In genomic region chr5:148639081-148639480, GRCh38 we compare ENCODE assay signal across 1 cellular context.
A peak's percentile ranks its signal among the peaks of the same experiment; 100 is the strongest.
TF ChIP-seq lines count a peak whose summit lies in the region.

No MANE protein-coding gene starts in this region.

TF ChIP-seq in K562, 482 proteins besides CTCF, POLR2A, EP300 and RAD21 (continued from another document and continues in another):
- TF ChIP-seq, protein P1, sequence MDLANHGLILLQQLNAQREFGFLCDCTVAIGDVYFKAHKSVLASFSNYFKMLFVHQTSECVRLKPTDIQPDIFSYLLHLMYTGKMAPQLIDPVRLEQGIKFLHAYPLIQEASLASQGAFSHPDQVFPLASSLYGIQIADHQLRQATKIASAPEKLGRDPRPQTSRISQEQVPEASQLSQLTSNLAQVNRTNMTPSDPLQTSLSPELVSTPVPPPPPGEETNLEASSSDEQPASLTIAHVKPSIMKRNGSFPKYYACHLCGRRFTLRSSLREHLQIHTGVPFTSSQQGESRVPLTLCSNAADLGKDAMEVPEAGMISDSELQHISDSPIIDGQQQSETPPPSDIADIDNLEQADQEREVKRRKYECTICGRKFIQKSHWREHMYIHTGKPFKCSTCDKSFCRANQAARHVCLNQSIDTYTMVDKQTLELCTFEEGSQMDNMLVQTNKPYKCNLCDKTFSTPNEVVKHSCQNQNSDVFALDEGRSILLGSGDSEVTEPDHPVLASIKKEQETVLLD (IDR thresholded peaks at IDR 0.05), result no peak
- TF ChIP-seq CREB1 (IDR thresholded peaks at IDR 0.05), result peak; percentile 57
- no peak for TF ChIP-seq CREB1 (CRISPR knock-in tag; IDR thresholded peaks at IDR 0.05)
- TF ChIP-seq KHSRP (IDR thresholded peaks at IDR 0.05), result peak; percentile 58; the same call in 1 of the 2 replicates
- TF ChIP-seq ILF3 (IDR thresholded peaks at IDR 0.05; ENCODE audit: borderline replicate concordance), result no peak
- TF ChIP-seq AFF1 (IDR thresholded peaks at IDR 0.05; ENCODE audit: low read depth in 1 of 2, partially characterized antibody in 2 of 2), result peak in 1 of 2 experiments; percentile 59
- TF ChIP-seq LCOR (CRISPR knock-in tag; IDR thresholded peaks at IDR 0.05), result peak; percentile 95
- TF ChIP-seq EHMT2 (IDR thresholded peaks at IDR 0.05), result peak; percentile 81
- no peak for TF ChIP-seq ZNF124 (CRISPR knock-in tag; IDR thresholded peaks at IDR 0.05)
- no peak for TF ChIP-seq MCM2 (IDR thresholded peaks at IDR 0.05; ENCODE audit: low read depth)
- peak; percentile 40; the same call in 1 of the 2 replicates for TF ChIP-seq THRAP3 (IDR thresholded peaks at IDR 0.05; ENCODE audit: borderline replicate concordance)
- no peak for TF ChIP-seq PTTG1 (tag; IDR thresholded peaks at IDR 0.05; ENCODE audit: low read depth)
- TF ChIP-seq POLR2G (IDR thresholded peaks at IDR 0.05; ENCODE audit: low read depth, low read length), result no peak
- TF ChIP-seq NFIC (IDR thresholded peaks at IDR 0.05), result peak; percentile 91
- peak; percentile 92 for TF ChIP-seq CHAMP1 (IDR thresholded peaks at IDR 0.05)
- no peak for TF ChIP-seq ZNF41 (CRISPR knock-in tag; conservative IDR thresholded peaks at IDR 0.05)
- TF ChIP-seq TOE1 (IDR thresholded peaks at IDR 0.05; ENCODE audit: borderline replicate concordance), result 0 out of 2 replicates have a peak, but pooled peaks have one; percentile 47
- no peak for TF ChIP-seq TOE1 (CRISPR knock-in tag; IDR thresholded peaks at IDR 0.05; ENCODE audit: borderline replicate concordance, low read depth)
- peak; percentile 75 for TF ChIP-seq HMGN3 (IDR thresholded peaks at IDR 0.05; ENCODE audit: borderline replicate concordance, extremely low read depth, insufficient read length, low read depth, low read length)
- TF ChIP-seq PCBP2 (IDR thresholded peaks at IDR 0.05; ENCODE audit: low read depth, low read length, poor library complexity, severe bottlenecking), result no peak
- TF ChIP-seq ATF3 (IDR thresholded peaks at IDR 0.05), result peak; percentile 59
- TF ChIP-seq ATF3 (CRISPR knock-in tag; conservative IDR thresholded peaks at IDR 0.05), result no peak
- TF ChIP-seq SP1 (CRISPR knock-in tag; IDR thresholded peaks at IDR 0.05), result peak; percentile 62
- peak; percentile 99 for TF ChIP-seq SMARCA4 (IDR thresholded peaks at IDR 0.05)
- no peak for TF ChIP-seq FOXP4 (CRISPR knock-in tag; IDR thresholded peaks at IDR 0.05; ENCODE audit: borderline replicate concordance)
- TF ChIP-seq TAL1 (IDR thresholded peaks at IDR 0.05), result peak; percentile 99
- TF ChIP-seq FOS (IDR thresholded peaks at IDR 0.05; ENCODE audit: extremely low read depth, insufficient read length), result no peak
- no peak for TF ChIP-seq MECOM (CRISPR knock-in tag; IDR thresholded peaks at IDR 0.05)
- TF ChIP-seq ZNF644 (tag; IDR thresholded peaks at IDR 0.05; ENCODE audit: low read depth), result peak; percentile 55
- TF ChIP-seq SRSF3 (IDR thresholded peaks at IDR 0.05; ENCODE audit: insufficient read depth, low read length), result no peak
- TF ChIP-seq ZNF134 (CRISPR knock-in tag; conservative IDR thresholded peaks at IDR 0.05), result no peak
- TF ChIP-seq ZBTB33 (CRISPR knock-in tag; IDR thresholded peaks at IDR 0.05), result no peak
- TF ChIP-seq, protein P2, sequence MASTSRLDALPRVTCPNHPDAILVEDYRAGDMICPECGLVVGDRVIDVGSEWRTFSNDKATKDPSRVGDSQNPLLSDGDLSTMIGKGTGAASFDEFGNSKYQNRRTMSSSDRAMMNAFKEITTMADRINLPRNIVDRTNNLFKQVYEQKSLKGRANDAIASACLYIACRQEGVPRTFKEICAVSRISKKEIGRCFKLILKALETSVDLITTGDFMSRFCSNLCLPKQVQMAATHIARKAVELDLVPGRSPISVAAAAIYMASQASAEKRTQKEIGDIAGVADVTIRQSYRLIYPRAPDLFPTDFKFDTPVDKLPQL (IDR thresholded peaks at IDR 0.05; ENCODE audit: extremely low read depth, insufficient read length), result no peak
- TF ChIP-seq BHLHE40 (IDR thresholded peaks at IDR 0.05; ENCODE audit: low read length), result peak; percentile 44; the same call in 1 of the 2 replicates
- peak; percentile 17; the same call in 1 of the 2 replicates for TF ChIP-seq ZNF592 (IDR thresholded peaks at IDR 0.05)
- TF ChIP-seq NBN (IDR thresholded peaks at IDR 0.05; ENCODE audit: low read depth), result peak; percentile 88; the same call in 1 of the 2 replicates
- peak; percentile 91 for TF ChIP-seq TRIM28 (IDR thresholded peaks at IDR 0.05)
- no peak for TF ChIP-seq SRSF7 (optimal IDR thresholded peaks at IDR 0.05; ENCODE audit: low read depth, low read length)
- TF ChIP-seq, protein P3, sequence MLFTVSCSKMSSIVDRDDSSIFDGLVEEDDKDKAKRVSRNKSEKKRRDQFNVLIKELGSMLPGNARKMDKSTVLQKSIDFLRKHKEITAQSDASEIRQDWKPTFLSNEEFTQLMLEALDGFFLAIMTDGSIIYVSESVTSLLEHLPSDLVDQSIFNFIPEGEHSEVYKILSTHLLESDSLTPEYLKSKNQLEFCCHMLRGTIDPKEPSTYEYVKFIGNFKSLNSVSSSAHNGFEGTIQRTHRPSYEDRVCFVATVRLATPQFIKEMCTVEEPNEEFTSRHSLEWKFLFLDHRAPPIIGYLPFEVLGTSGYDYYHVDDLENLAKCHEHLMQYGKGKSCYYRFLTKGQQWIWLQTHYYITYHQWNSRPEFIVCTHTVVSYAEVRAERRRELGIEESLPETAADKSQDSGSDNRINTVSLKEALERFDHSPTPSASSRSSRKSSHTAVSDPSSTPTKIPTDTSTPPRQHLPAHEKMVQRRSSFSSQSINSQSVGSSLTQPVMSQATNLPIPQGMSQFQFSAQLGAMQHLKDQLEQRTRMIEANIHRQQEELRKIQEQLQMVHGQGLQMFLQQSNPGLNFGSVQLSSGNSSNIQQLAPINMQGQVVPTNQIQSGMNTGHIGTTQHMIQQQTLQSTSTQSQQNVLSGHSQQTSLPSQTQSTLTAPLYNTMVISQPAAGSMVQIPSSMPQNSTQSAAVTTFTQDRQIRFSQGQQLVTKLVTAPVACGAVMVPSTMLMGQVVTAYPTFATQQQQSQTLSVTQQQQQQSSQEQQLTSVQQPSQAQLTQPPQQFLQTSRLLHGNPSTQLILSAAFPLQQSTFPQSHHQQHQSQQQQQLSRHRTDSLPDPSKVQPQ (CRISPR knock-in tag; IDR thresholded peaks at IDR 0.05; ENCODE audit: borderline replicate concordance), result no peak
- TF ChIP-seq CCAR2 (IDR thresholded peaks at IDR 0.05; ENCODE audit: low read depth, low read length), result no peak
- no peak for TF ChIP-seq GTF2A2 (tag; IDR thresholded peaks at IDR 0.05)
- TF ChIP-seq NFE2 (IDR thresholded peaks at IDR 0.05; ENCODE audit: low read depth), result peak; percentile 35; the same call in 1 of the 2 replicates
- TF ChIP-seq HDAC1 (IDR thresholded peaks at IDR 0.05), result peak in 1 of 2 experiments; percentile 77; a peak in 2 of 4 replicates
- no peak for TF ChIP-seq NR4A1 (CRISPR knock-in tag; IDR thresholded peaks at IDR 0.05)
- 0 out of 2 replicates have a peak, but pooled peaks have one; percentile 40 for TF ChIP-seq NR4A1 (tag; IDR thresholded peaks at IDR 0.05)
